In genomic region chr12:49740930-49741881, GRCh38 we compare ENCODE assay signal across 8 cellular contexts. TPM values are rescaled to one million over a fixed set of nuclear protein-coding genes. Genes with fewer than 3 reads are reported as not detected.
DNase-seq lines count a peak whose midpoint lies in the region; ATAC-seq and TF ChIP-seq lines count a peak whose summit lies in the region.

TMBIM6 (plus strand) TSS chr12:49741557; CDS start chr12:49752494, 10,937 bp downstream.

- peaks cover 0 to 2% (median 0%) of the 10 kb centered on the region in 7 donors for H3K9me3 Mint-ChIP-seq in CD14-positive monocyte

- H3K27me3 Mint-ChIP-seq in CD14-positive monocyte (ENCODE audit: low read depth in 3 of 3): peaks cover 0 to 2% (median 2%) of the 10 kb centered on the region in 3 donors

- H3K27me3 ChIP-seq in liver (ENCODE audit: control insufficient read depth in 4 of 4, insufficient read depth in 4 of 4, low read length in 3 of 4): no peaks in the 10 kb centered on the region

- peaks cover 30% of the 10 kb centered on the region for H3K4me1 Mint-ChIP-seq in CD14-positive monocyte

- intact Hi-C loops in CD14-positive monocyte (cut with micrococcal nuclease): loop anchor here in 1 of 2 donors (5.0 kb wide), 1 partner anchor 34 kb away; the partner anchor contains the start of gene FMNL3

- H3K9me3 ChIP-seq in liver (ENCODE audit: control insufficient read depth in 4 of 4, low read length in 3 of 4): no peaks in the 10 kb centered on the region

- ATAC-seq in GM19372 (IDR thresholded peaks at IDR 0.05; ENCODE audit: low read depth, unreplicated experiment) (peak; percentile 93), HG03565 (IDR thresholded peaks at IDR 0.05; ENCODE audit: unreplicated experiment) (peak; percentile 92)

- peaks cover 3 to 26% (median 22%) of the 10 kb centered on the region in 4 donors for H3K4me1 ChIP-seq in liver (ENCODE audit: control insufficient read depth in 4 of 4, insufficient read depth in 4 of 4, low read length in 3 of 4)

- H3K9ac ChIP-seq in liver (ENCODE audit: low read depth in 1 of 2, low read length in 2 of 2): peak within 1 kb of the TSS; percentile 81 to 96

- H3K27ac Mint-ChIP-seq in CD14-positive monocyte: peak within 1 kb of the TSS; percentile 99 to 100 (median 100)

- peaks cover 8 to 18% of the 10 kb centered on the region in 2 donors for H3K36me3 Mint-ChIP-seq in CD14-positive monocyte

- peak; percentile 87 for TF ChIP-seq RAD21 in liver (IDR thresholded peaks at IDR 0.05)

- peak; percentile 100 for DNase-seq in CD14-positive monocyte (ENCODE audit: low spot score)
- DNase-seq in NCI-H774 (lab: John Stamatoyannopoulos, UW): peak; percentile 100
- peak; percentile 97 to 98 for DNase-seq in activated CD4-positive, alpha-beta T cell treated with anti-CD3 and anti-CD28 coated beads, Interleukin-2, amount 50 U/mL, for 48 hours
- peak; percentile 100 for DNase-seq in dermis microvascular lymphatic vessel endothelial cell (ENCODE audit: low read depth in 2 of 2)
- DNase-seq in stimulated activated CD4-positive, alpha-beta T cell treated with anti-CD3 and anti-CD28 coated beads, Interleukin-4, amount 100 ng/mL, for 4 hours: peak; percentile 91 to 100

- H3K36me3 ChIP-seq in liver (ENCODE audit: control insufficient read depth in 4 of 4, insufficient read depth in 3 of 4, low read depth in 1 of 4, low read length in 3 of 4): no peaks in the 10 kb centered on the region

- H3K27ac ChIP-seq in liver (ENCODE audit: low read depth in 1 of 2, low read length in 2 of 2): peak within 1 kb of the TSS; percentile 95 to 97

- WGBS in liver: 4% methylated on average over 50 of the region's 50 CpGs

- peak within 1 kb of the TSS; percentile 84 to 97 (median 95) for H3K4me3 ChIP-seq in liver (ENCODE audit: low read depth in 1 of 3, low read length in 3 of 3)

- H3K4me3 Mint-ChIP-seq in CD14-positive monocyte: peak within 1 kb of the TSS; percentile 95 to 99

- TF ChIP-seq CTCF in CD14-positive monocyte (IDR thresholded peaks at IDR 0.05): peak; percentile 94
- TF ChIP-seq CTCF in liver (IDR thresholded peaks at IDR 0.05; ENCODE audit: low read depth, low read length, missing input control): peak; percentile 98

TF ChIP-seq in liver, 16 proteins besides CTCF, POLR2A, EP300 and RAD21:
- TF ChIP-seq FOXA2 (IDR thresholded peaks at IDR 0.05) (peak; percentile 20), EGR1 (IDR thresholded peaks at IDR 0.05; ENCODE audit: low read depth in 2 of 2) (peak; percentile 8 to 64), SP1 (IDR thresholded peaks at IDR 0.05) (peak; percentile 93), RXRA (IDR thresholded peaks at IDR 0.05) (peak; percentile 80 to 87), ATF3 (IDR thresholded peaks at IDR 0.05) (no peak), GABPA (IDR thresholded peaks at IDR 0.05 in 1 of 2, conservative IDR thresholded peaks at IDR 0.05 in 1 of 2) (peak; percentile 90 to 95), FOXA1 (IDR thresholded peaks at IDR 0.05) (peak; percentile 26), TAF1 (conservative IDR thresholded peaks at IDR 0.05) (peak; percentile 99), HNF4A (conservative IDR thresholded peaks at IDR 0.05) (peak; percentile 48 to 63), NR2F2 (IDR thresholded peaks at IDR 0.05) (peak; percentile 93), JUND (IDR thresholded peaks at IDR 0.05) (peak in 1 of 2 donors; percentile 47), HNF4G (IDR thresholded peaks at IDR 0.05) (peak; percentile 51), ZBTB33 (IDR thresholded peaks at IDR 0.05) (peak; percentile 70), MAX (IDR thresholded peaks at IDR 0.05) (peak; percentile 35), YY1 (IDR thresholded peaks at IDR 0.05) (peak; percentile 51), REST (IDR thresholded peaks at IDR 0.05) (peak; percentile 94)

RNA-seq across cellular contexts. Expression of gene TMBIM6, which starts in this region (rescaled TPM):
- polyA plus RNA-seq in CD14-positive monocyte (1,000 to 10,000 TPM; 1,396 to 1,453 TPM), liver (1,000 to 10,000 TPM in 1 of 2 donors, 100 to 1,000 TPM in 1; 687 to 1,207 TPM)
- total RNA-seq in dermis microvascular lymphatic vessel endothelial cell (272 and 419 TPM in 2 replicates), liver (100 to 1,000 TPM; 464 to 740 TPM)

Comparison
In these comparisons a context has a peak if more than half of its experiments do, and no peak if none do; other contexts are left out.
1. Peak in every context shown above with its lines: DNase-seq, ATAC-seq, H3K4me3 ChIP-seq and H3K27ac ChIP-seq.